27 cellular contexts compared by ENCODE assay signal in the genomic region with DNA sequence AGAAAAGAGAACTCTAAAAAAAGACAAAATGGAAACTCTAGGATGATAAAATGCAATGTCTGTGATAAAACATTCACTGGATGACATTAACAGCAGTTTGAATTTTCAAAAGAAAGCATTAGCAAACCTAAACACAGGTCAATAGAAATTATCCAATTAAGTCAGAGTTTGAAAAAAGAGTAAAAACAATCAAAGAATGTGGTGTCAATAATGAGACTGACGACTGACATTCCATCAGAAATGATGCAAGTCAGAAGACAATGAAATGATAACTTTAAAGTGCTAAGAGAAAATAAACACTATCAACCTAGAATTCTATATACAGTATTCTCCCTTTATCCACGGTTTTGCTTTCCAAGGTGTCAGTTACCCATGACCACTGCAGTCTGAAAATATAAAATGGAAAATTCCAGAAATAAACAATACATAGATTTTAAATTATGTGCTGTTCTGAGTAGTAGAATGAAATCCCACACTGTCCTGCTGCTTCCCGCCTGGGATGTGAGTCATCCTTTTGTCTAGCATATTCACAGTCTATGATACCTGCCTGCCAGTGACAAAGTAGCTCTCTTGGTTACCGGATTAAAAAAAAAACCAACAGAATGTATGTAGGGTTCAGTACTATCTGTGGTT.
"Had no signal": no experiment of that assay in that cellular context is flagged by ENCODE, and none has a peak within 500 bp of the region (broad histone marks: within the 10 kb centered on the region; RNA-seq: fewer than 3 reads in every experiment).

No MANE protein-coding gene starts in this region.

- H3K4me3 ChIP-seq: adrenal gland, body of pancreas, heart right ventricle, left lung, lung, ovary, sigmoid colon, upper lobe of left lung, vagina had no signal

- H3K36me3 ChIP-seq: adrenal gland, heart right ventricle, left lung, ovary, sigmoid colon, upper lobe of left lung, vagina had no signal

- H3K27me3 ChIP-seq: adrenal gland, body of pancreas, left lung, ovary, upper lobe of left lung, vagina had no signal

- H3K27ac ChIP-seq: adrenal gland, body of pancreas, heart right ventricle, left lung, ovary, sigmoid colon, upper lobe of left lung, vagina had no signal

- H3K9me3 ChIP-seq: body of pancreas, ovary had no signal

- ATAC-seq: activated CD8-positive, alpha-beta memory T cell treated with anti-CD3 and anti-CD28 coated beads, Interleukin-2, amount 10 ng/mL, durations not matched to agents 7 days and 5 days; activated CD8-positive, alpha-beta T cell treated with anti-CD3 and anti-CD28 coated beads, Interleukin-2, amount 10 ng/mL, durations not matched to agents 7 days and 5 days; body of pancreas; heart right ventricle; left lung; stimulated activated memory B cell treated with anti-CD40 and anti-IgM and Interleukin-4, amounts not matched to agents 10 μg/mL and 1 μg/mL and 100 μg/mL, for 72 hours; stimulated activated naive CD8-positive, alpha-beta T cell treated with anti-CD3 and anti-CD28 coated beads, Interleukin-15, amount 100 ng/mL, for 72 hours had no signal

- H3K4me1 ChIP-seq: adrenal gland, body of pancreas, left lung, sigmoid colon, upper lobe of left lung, vagina had no signal

- FAIRE-seq: colon, small intestine had no signal

- DNase-seq: activated B cell treated with CpG ODN at 0.5 μM for 24 hours; activated CD8-positive, alpha-beta memory T cell treated with anti-CD3 and anti-CD28 coated beads, Interleukin-2, amount 10 ng/mL, durations not matched to agents 7 days and 5 days; activated CD8-positive, alpha-beta T cell treated with anti-CD3 and anti-CD28 coated beads, Interleukin-2, amount 10 ng/mL, durations not matched to agents 7 days and 5 days; activated T-cell treated with anti-CD3 and anti-CD28 coated beads, Interleukin-2, amount 50 U/mL, for 48 hours; adrenal gland; aorta; body of pancreas; dermis blood vessel endothelial cell; effector CD4-positive, alpha-beta T cell; erythroblast; heart right ventricle; kidney glomerular epithelial cell; left lung; naive B cell; ovary; retina; sigmoid colon; small intestine; stimulated activated CD4-positive, alpha-beta T cell treated with anti-CD3 and anti-CD28 coated beads, Interleukin-4, amount 100 ng/mL, for 24 hours; stimulated activated naive CD8-positive, alpha-beta T cell treated with anti-CD3 and anti-CD28 coated beads, Interleukin-15, amount 100 ng/mL, for 72 hours; substantia nigra; T-helper 2 cell; upper lobe of left lung had no signal
